ENCODE assay signal across 9 cellular contexts in genomic region chr2:119234021-119235019, GRCh38. TPM values are rescaled to one million over a fixed set of nuclear protein-coding genes. Genes with fewer than 3 reads are reported as not detected.
DNase-seq lines count a peak whose midpoint lies in the region; ATAC-seq and TF ChIP-seq lines count a peak whose summit lies in the region.
"Had no signal": no experiment of that assay in that cellular context is flagged by ENCODE, and none has a peak within 500 bp of the region (broad histone marks: within the 10 kb centered on the region; RNA-seq: fewer than 3 reads in every experiment).

No MANE protein-coding gene starts in this region.

- H3K9me3 ChIP-seq in OCI-LY3 (ENCODE audit: insufficient read depth, low read length) = no peaks in the 10 kb centered on the region

- H3K4me1 Mint-ChIP-seq in activated naive CD4-positive, alpha-beta T cell treated with anti-CD3 and anti-CD28 coated beads for 36 hours (ENCODE audit: low read depth) = peaks cover 3% of the 10 kb centered on the region
- H3K4me1 Mint-ChIP-seq in stimulated activated naive B cell treated with anti-CD40 and anti-IgM and Interleukin-4, amounts not matched to agents 10 μg/mL and 1 μg/mL and 100 μg/mL, for 72 hours = peaks cover 15 to 22% of the 10 kb centered on the region in 2 donors
- H3K4me1 Mint-ChIP-seq in activated naive CD8-positive, alpha-beta T cell treated with anti-CD3 and anti-CD28 coated beads for 36 hours = peaks cover 3% of the 10 kb centered on the region

- H3K27me3 Mint-ChIP-seq in activated naive CD4-positive, alpha-beta T cell treated with anti-CD3 and anti-CD28 coated beads for 36 hours (ENCODE audit: low read depth) = no peaks in the 10 kb centered on the region
- peaks cover 8 to 11% of the 10 kb centered on the region in 2 donors for H3K27me3 Mint-ChIP-seq in stimulated activated naive B cell treated with anti-CD40 and anti-IgM and Interleukin-4, amounts not matched to agents 10 μg/mL and 1 μg/mL and 100 μg/mL, for 72 hours
- H3K27me3 Mint-ChIP-seq in activated naive CD8-positive, alpha-beta T cell treated with anti-CD3 and anti-CD28 coated beads for 36 hours = peaks cover 4% of the 10 kb centered on the region

- no peak overlapping the region for H3K4me3 Mint-ChIP-seq in activated naive CD4-positive, alpha-beta T cell treated with anti-CD3 and anti-CD28 coated beads for 36 hours
- no peak overlapping the region for H3K4me3 Mint-ChIP-seq in stimulated activated naive B cell treated with anti-CD40 and anti-IgM and Interleukin-4, amounts not matched to agents 10 μg/mL and 1 μg/mL and 100 μg/mL, for 72 hours
- no peak overlapping the region for H3K4me3 Mint-ChIP-seq in activated naive CD8-positive, alpha-beta T cell treated with anti-CD3 and anti-CD28 coated beads for 36 hours

- CTCF ChIA-PET in activated naive CD4-positive, alpha-beta T cell treated with anti-CD3 and anti-CD28 coated beads for 36 hours (lab: Charles Lee) = interaction anchor here (0.9 to 1.0 kb wide), 2 partner anchors 30 to 35 kb away, joined by 3 read pairs; no protein-coding TSS in a partner anchor

- no peaks in the 10 kb centered on the region for H3K36me3 Mint-ChIP-seq in activated naive CD4-positive, alpha-beta T cell treated with anti-CD3 and anti-CD28 coated beads for 36 hours (ENCODE audit: low read depth)
- H3K36me3 Mint-ChIP-seq in stimulated activated naive B cell treated with anti-CD40 and anti-IgM and Interleukin-4, amounts not matched to agents 10 μg/mL and 1 μg/mL and 100 μg/mL, for 72 hours = no peaks in the 10 kb centered on the region
- H3K36me3 Mint-ChIP-seq in activated naive CD8-positive, alpha-beta T cell treated with anti-CD3 and anti-CD28 coated beads for 36 hours = no peaks in the 10 kb centered on the region

- no peak overlapping the region for H3K27ac Mint-ChIP-seq in activated naive CD4-positive, alpha-beta T cell treated with anti-CD3 and anti-CD28 coated beads for 36 hours
- no peak overlapping the region for H3K27ac Mint-ChIP-seq in stimulated activated naive B cell treated with anti-CD40 and anti-IgM and Interleukin-4, amounts not matched to agents 10 μg/mL and 1 μg/mL and 100 μg/mL, for 72 hours
- no peak overlapping the region for H3K27ac Mint-ChIP-seq in activated naive CD8-positive, alpha-beta T cell treated with anti-CD3 and anti-CD28 coated beads for 36 hours

- peaks cover 61% of the 10 kb centered on the region for H4K20me1 ChIP-seq in OCI-LY3 (ENCODE audit: insufficient read depth, low read length)

- no peak overlapping the region for H3K9ac ChIP-seq in OCI-LY3 (ENCODE audit: low read length)

- H3K79me2 ChIP-seq in OCI-LY3 (ENCODE audit: low read length) = peaks cover 19% of the 10 kb centered on the region; the same call in 1 of the 2 replicates

- DNase-seq in activated naive CD4-positive, alpha-beta T cell treated with anti-CD3 and anti-CD28 coated beads for 36 hours = peak; percentile 18
- no peak for DNase-seq in activated naive CD4-positive, alpha-beta T cell treated with anti-CD3 and anti-CD28 coated beads, Interleukin-2, amount 50 U/mL, for 16 hours
- peak; percentile 37 for DNase-seq in epithelial cell of esophagus (ENCODE audit: low read depth)
- no peak for DNase-seq in stimulated activated naive B cell treated with anti-CD40 and anti-IgM and Interleukin-4, amounts not matched to agents 10 μg/mL and 1 μg/mL and 100 μg/mL, for 72 hours
- no peak for DNase-seq in NCI-H1930 (lab: John Stamatoyannopoulos, UW)
- no peak for DNase-seq in activated naive CD8-positive, alpha-beta T cell treated with anti-CD3 and anti-CD28 coated beads for 36 hours
- DNase-seq: GDM1 had no signal

- peak; percentile 24 to 33 for ATAC-seq in stimulated activated naive B cell treated with anti-CD40 and anti-IgM and Interleukin-4, amounts not matched to agents 10 μg/mL and 1 μg/mL and 100 μg/mL, for 72 hours (replicated peaks)
- ATAC-seq in HG02571 (IDR thresholded peaks at IDR 0.05; ENCODE audit: unreplicated experiment) = no peak

- no peak overlapping the region for H3K4me3 ChIP-seq in OCI-LY3 (ENCODE audit: low read length)
- no peak overlapping the region for H3K4me3 ChIP-seq in epithelial cell of esophagus (ENCODE audit: low read length)

- no peaks in the 10 kb centered on the region for H3K27me3 ChIP-seq in OCI-LY3 (ENCODE audit: low read depth, low read length)

- no peaks in the 10 kb centered on the region for H3K36me3 ChIP-seq in OCI-LY3 (replicated peaks; ENCODE audit: low read depth, low read length)

- H2AFZ ChIP-seq in OCI-LY3 (ENCODE audit: low read depth, low read length) = no peak overlapping the region

- no peak overlapping the region for H3K27ac ChIP-seq in OCI-LY3 (ENCODE audit: low read length)

- intact Hi-C loops in activated naive CD4-positive, alpha-beta T cell treated with anti-CD3 and anti-CD28 coated beads for 36 hours (cut with micrococcal nuclease) = loop anchor here (1.0 to 10.0 kb wide), 2 partner anchors 60 to 242 kb away; no protein-coding TSS in a partner anchor

- no peaks in the 10 kb centered on the region for H3K9me3 Mint-ChIP-seq in activated naive CD4-positive, alpha-beta T cell treated with anti-CD3 and anti-CD28 coated beads for 36 hours
- H3K9me3 Mint-ChIP-seq in stimulated activated naive B cell treated with anti-CD40 and anti-IgM and Interleukin-4, amounts not matched to agents 10 μg/mL and 1 μg/mL and 100 μg/mL, for 72 hours = no peaks in the 10 kb centered on the region
- no peaks in the 10 kb centered on the region for H3K9me3 Mint-ChIP-seq in activated naive CD8-positive, alpha-beta T cell treated with anti-CD3 and anti-CD28 coated beads for 36 hours

- H3K4me1 ChIP-seq in OCI-LY3 (ENCODE audit: low read length) = peaks cover 52% of the 10 kb centered on the region

- no peak overlapping the region for H3K4me2 ChIP-seq in OCI-LY3 (ENCODE audit: low read length)

- TF ChIP-seq CTCF in OCI-LY3 (IDR thresholded peaks at IDR 0.05; ENCODE audit: low read depth, low read length) = peak; percentile 53
- TF ChIP-seq CTCF in epithelial cell of esophagus (IDR thresholded peaks at IDR 0.05; ENCODE audit: insufficient read depth, low read depth, low read length, missing control alignments) = peak; percentile 51

RNA-seq across cellular contexts. Expression of gene STEAP3, which starts 10.7 kb away (rescaled TPM):
- under 1 TPM; 0.07 TPM for total RNA-seq in activated naive CD4-positive, alpha-beta T cell treated with anti-CD3 and anti-CD28 coated beads for 36 hours
- under 1 TPM; 0.60 to 0.90 TPM for total RNA-seq in activated naive CD8-positive, alpha-beta T cell treated with anti-CD3 and anti-CD28 coated beads for 36 hours

Comparison
In these comparisons a context has a peak if more than half of its experiments do, and no peak if none do; other contexts are left out.
1. DNase-seq: peak in activated naive CD4-positive, alpha-beta T cell treated with anti-CD3 and anti-CD28 coated beads for 36 hours (single experiment) and epithelial cell of esophagus (single experiment); none in activated naive CD4-positive, alpha-beta T cell treated with anti-CD3 and anti-CD28 coated beads, Interleukin-2, amount 50 U/mL, for 16 hours (single experiment), stimulated activated naive B cell treated with anti-CD40 and anti-IgM and Interleukin-4, amounts not matched to agents 10 μg/mL and 1 μg/mL and 100 μg/mL, for 72 hours (single experiment), NCI-H1930 (0 of 2) and activated naive CD8-positive, alpha-beta T cell treated with anti-CD3 and anti-CD28 coated beads for 36 hours (single experiment).